In genomic region chr11:60939828-60940227, GRCh38 we compare ENCODE assay signal across 1 cellular context.
TF ChIP-seq lines count a peak whose summit lies in the region.

No MANE protein-coding gene starts in this region.

TF ChIP-seq in HepG2, 621 proteins besides CTCF, POLR2A, EP300 and RAD21:
- no peak for TF ChIP-seq TIGD3 (CRISPR knock-in tag; IDR thresholded peaks at IDR 0.05; ENCODE audit: borderline replicate concordance)
- TF ChIP-seq HOXA3 (CRISPR knock-in tag; IDR thresholded peaks at IDR 0.05): no peak
- TF ChIP-seq NR2F1 (CRISPR knock-in tag; IDR thresholded peaks at IDR 0.05): no peak
- TF ChIP-seq ZFP91 (CRISPR knock-in tag; IDR thresholded peaks at IDR 0.05; ENCODE audit: borderline replicate concordance): no peak
- TF ChIP-seq NPAS2 (CRISPR knock-in tag; IDR thresholded peaks at IDR 0.05; ENCODE audit: borderline replicate concordance): no peak
- TF ChIP-seq ATAD3A (CRISPR knock-in tag; IDR thresholded peaks at IDR 0.05): no peak
- TF ChIP-seq NFAT5 (CRISPR knock-in tag; IDR thresholded peaks at IDR 0.05): no peak
- no peak for TF ChIP-seq SP2 (CRISPR knock-in tag; IDR thresholded peaks at IDR 0.05)
- TF ChIP-seq CBX5 (CRISPR knock-in tag; IDR thresholded peaks at IDR 0.05; ENCODE audit: borderline replicate concordance): no peak
- TF ChIP-seq MTA1 (CRISPR knock-in tag; IDR thresholded peaks at IDR 0.05; ENCODE audit: borderline replicate concordance): no peak
- no peak for TF ChIP-seq ZZZ3 (CRISPR knock-in tag; IDR thresholded peaks at IDR 0.05; ENCODE audit: borderline replicate concordance)
- no peak for TF ChIP-seq TFE3 (CRISPR knock-in tag; IDR thresholded peaks at IDR 0.05)
- no peak for TF ChIP-seq HCFC1 (IDR thresholded peaks at IDR 0.05; ENCODE audit: low read depth, low read length)
- no peak for TF ChIP-seq CHCHD3 (CRISPR knock-in tag; IDR thresholded peaks at IDR 0.05)
- no peak for TF ChIP-seq KDM5B (CRISPR knock-in tag; IDR thresholded peaks at IDR 0.05; ENCODE audit: borderline replicate concordance)
